Comparison of ENCODE assay signal across 9 cellular contexts in genomic region chr2:85544915-85545779, GRCh38. TPM values are rescaled to one million over a fixed set of nuclear protein-coding genes. Genes with fewer than 3 reads are reported as not detected.
A peak's percentile ranks its signal among the peaks of the same experiment; 100 is the strongest.
DNase-seq lines count a peak whose midpoint lies in the region; ATAC-seq and TF ChIP-seq lines count a peak whose summit lies in the region.
"Not testable (repeated sequence)": the region's sequence is repeated elsewhere in the genome, so short reads cannot be mapped to it uniquely, and the experiment has no call there.
"Had no signal": no experiment of that assay in that cellular context is flagged by ENCODE, and none has a peak within 500 bp of the region (broad histone marks: within the 10 kb centered on the region; RNA-seq: fewer than 3 reads in every experiment).

No MANE protein-coding gene starts in this region.

- H3K9me3 ChIP-seq in GM23248 (ENCODE audit: low read depth); SU-DHL-6 (ENCODE audit: insufficient read depth, low read length); muscle layer of duodenum (ENCODE audit: control insufficient read depth in 1 of 2, low read length in 2 of 2); smooth muscle cell (replicated peaks; ENCODE audit: low read depth): not testable (repeated sequence)

- peak overlapping the region; percentile 65 for H3K27ac Mint-ChIP-seq in activated naive CD8-positive, alpha-beta T cell treated with anti-CD3 and anti-CD28 coated beads, Interleukin-2, amount 50 U/mL, for 24 hours

- ATAC-seq in activated naive CD8-positive, alpha-beta T cell treated with anti-CD3 and anti-CD28 coated beads, Interleukin-2, amount 50 U/mL, for 24 hours, result not testable (repeated sequence)

- not testable (repeated sequence) for H2AFZ ChIP-seq in GM23248; SU-DHL-6 (ENCODE audit: low read depth, low read length, severe bottlenecking); smooth muscle cell (ENCODE audit: low read depth)

- DNase-seq in GM23248; activated naive CD8-positive, alpha-beta T cell treated with anti-CD3 and anti-CD28 coated beads, Interleukin-2, amount 50 U/mL, for 24 hours; smooth muscle cell (lab: John Stamatoyannopoulos, UW; ENCODE audit: unreplicated experiment): not testable (repeated sequence)
- DNase-seq in NB4 (ENCODE audit: low read depth) (peak; percentile 41), fibroblast of peridontal ligament (ENCODE audit: extremely low read depth) (peak; percentile 10)

- H3K27me3 ChIP-seq in GM23248 (replicated peaks; ENCODE audit: insufficient read depth); SU-DHL-6 (ENCODE audit: low read length); muscle layer of duodenum (ENCODE audit: low read depth, low read length); smooth muscle cell (ENCODE audit: low read depth): not testable (repeated sequence)

- not testable (repeated sequence) for TF ChIP-seq POLR2A in NB4 (IDR thresholded peaks at IDR 0.05; ENCODE audit: extremely low read depth, insufficient read length)

- H3K9ac ChIP-seq in GM23248, result peak overlapping the region; percentile 18; the same call in 1 of the 2 replicates
- H3K9ac ChIP-seq in SU-DHL-6 (ENCODE audit: low read length); smooth muscle cell (ENCODE audit: low read depth): not testable (repeated sequence)

- H3K36me3 Mint-ChIP-seq in activated naive CD8-positive, alpha-beta T cell treated with anti-CD3 and anti-CD28 coated beads, Interleukin-2, amount 50 U/mL, for 24 hours (ENCODE audit: low read depth), result peaks cover 60% of the 10 kb centered on the region

- H3K36me3 ChIP-seq in GM23248 (ENCODE audit: low read depth) (peaks cover 58% of the 10 kb centered on the region), SU-DHL-6 (ENCODE audit: low read length) (peaks cover 44% of the 10 kb centered on the region), muscle layer of duodenum (ENCODE audit: control insufficient read depth in 1 of 2, insufficient read depth in 2 of 2, low read length in 2 of 2) (peaks cover 42 to 58% of the 10 kb centered on the region in 2 donors), smooth muscle cell (ENCODE audit: low read depth) (peaks cover 19% of the 10 kb centered on the region)

- WGBS in GM23248 (ENCODE audit: low coverage in 1 of 2, low lambda C conversion rate in 2 of 2, missing lambda C conversion rate in 2 of 2), 2 experiments, result 84 to 88% methylated on average over 5 of the region's 5 CpGs
- WGBS in smooth muscle cell (ENCODE audit: low lambda C conversion rate), result 85% methylated on average over 5 of the region's 5 CpGs

- H3K4me3 ChIP-seq in GM23248; NB4 (ENCODE audit: low read depth, low read length); SU-DHL-6 (ENCODE audit: insufficient read depth, low read length, poor library complexity, severe bottlenecking); muscle layer of duodenum (ENCODE audit: low read depth in 1 of 2, low read length in 2 of 2); smooth muscle cell: not testable (repeated sequence)

- in situ Hi-C loops in GM23248 (cut with MboI), result loop anchor here (5.0 kb wide), 1 partner anchor 123 kb away; no protein-coding TSS in a partner anchor

- H3K4me1 ChIP-seq in GM23248 (ENCODE audit: insufficient read depth) (peaks cover 38% of the 10 kb centered on the region), muscle layer of duodenum (ENCODE audit: control insufficient read depth in 1 of 2, insufficient read depth in 2 of 2, low read length in 2 of 2) (peaks cover 8 to 35% of the 10 kb centered on the region in 2 donors), smooth muscle cell (ENCODE audit: low read depth) (peaks cover 21% of the 10 kb centered on the region)

- peaks cover 41% of the 10 kb centered on the region for H3K79me2 ChIP-seq in GM23248 (ENCODE audit: insufficient read depth)
- peaks cover 27% of the 10 kb centered on the region for H3K79me2 ChIP-seq in SU-DHL-6 (ENCODE audit: insufficient read depth, low read length)
- H3K79me2 ChIP-seq in smooth muscle cell (ENCODE audit: low read depth), result peaks cover 32% of the 10 kb centered on the region

- not testable (repeated sequence) for H3K9me3 Mint-ChIP-seq in activated naive CD8-positive, alpha-beta T cell treated with anti-CD3 and anti-CD28 coated beads, Interleukin-2, amount 50 U/mL, for 24 hours

- H3K4me1 Mint-ChIP-seq in activated naive CD8-positive, alpha-beta T cell treated with anti-CD3 and anti-CD28 coated beads, Interleukin-2, amount 50 U/mL, for 24 hours, result peaks cover 38% of the 10 kb centered on the region

- not testable (repeated sequence) for H3K27me3 Mint-ChIP-seq in activated naive CD8-positive, alpha-beta T cell treated with anti-CD3 and anti-CD28 coated beads, Interleukin-2, amount 50 U/mL, for 24 hours

- H3K4me3 Mint-ChIP-seq in activated naive CD8-positive, alpha-beta T cell treated with anti-CD3 and anti-CD28 coated beads, Interleukin-2, amount 50 U/mL, for 24 hours, result not testable (repeated sequence)

- H3K27ac ChIP-seq in GM23248 (peak overlapping the region; percentile 15), SU-DHL-6 (ENCODE audit: low read depth, low read length) (peak overlapping the region; percentile 12; the same call in 1 of the 2 replicates), muscle layer of duodenum (ENCODE audit: low read length) (peak overlapping the region; percentile 62), smooth muscle cell (ENCODE audit: low read depth) (peak overlapping the region; percentile 32)

- H3K4me2 ChIP-seq in GM23248 (ENCODE audit: unreplicated experiment); SU-DHL-6 (ENCODE audit: low read depth, low read length, poor library complexity, severe bottlenecking); smooth muscle cell: not testable (repeated sequence)

- H3K9me2 ChIP-seq in GM23248 (ENCODE audit: insufficient read depth); SU-DHL-6 (replicated peaks; ENCODE audit: insufficient read depth, low read length): not testable (repeated sequence)

- TF ChIP-seq CTCF in NB4 (IDR thresholded peaks at IDR 0.05; ENCODE audit: low read depth, low read length); SU-DHL-6 (IDR thresholded peaks at IDR 0.05; ENCODE audit: insufficient read depth, low read length, poor library complexity, severe bottlenecking); smooth muscle cell (IDR thresholded peaks at IDR 0.05; ENCODE audit: borderline replicate concordance, insufficient read depth, poor library complexity, severe bottlenecking): not testable (repeated sequence)

- peaks cover 27% of the 10 kb centered on the region for H4K20me1 ChIP-seq in GM23248 (ENCODE audit: insufficient read depth)
- peaks cover 38% of the 10 kb centered on the region for H4K20me1 ChIP-seq in SU-DHL-6 (ENCODE audit: low read depth, low read length)
- H4K20me1 ChIP-seq in smooth muscle cell (ENCODE audit: low read depth), result peaks cover 70% of the 10 kb centered on the region

- peaks cover 100% of the 10 kb centered on the region for H3F3A ChIP-seq in GM23248 (ENCODE audit: insufficient read depth)
- H3F3A ChIP-seq in SU-DHL-6 (ENCODE audit: insufficient read depth), result peaks cover 82% of the 10 kb centered on the region
- H3F3A ChIP-seq in smooth muscle cell (ENCODE audit: low read depth), result peaks cover 74% of the 10 kb centered on the region

RNA-seq across cellular contexts. Expression of gene MAT2A, which starts 6.2 kb away (rescaled TPM):
- total RNA-seq in GM23248 (2014; rRNA removed; shearing (Covaris generic)), result 104 and 125 TPM in 2 replicates
- polyA plus RNA-seq in GM23248 (2016; fragmentation: Nextera tagmentation; extraction: Ambion mirVana) (193 and 217 TPM in 2 replicates), smooth muscle cell (108 and 126 TPM in 2 replicates)
- total RNA-seq in smooth muscle cell, result 93.8 and 108 TPM in 2 replicates

RNA-seq across cellular contexts. Expression of gene GGCX, which starts 16.1 kb away (rescaled TPM):
- 74.7 and 81.3 TPM in 2 replicates for total RNA-seq in GM23248 (2014; rRNA removed; shearing (Covaris generic))
- 62.7 and 65.4 TPM in 2 replicates for polyA plus RNA-seq in GM23248 (2016; fragmentation: Nextera tagmentation; extraction: Ambion mirVana)
- total RNA-seq in smooth muscle cell, result 44.0 and 83.2 TPM in 2 replicates
- 33.2 and 44.5 TPM in 2 replicates for polyA plus RNA-seq in smooth muscle cell

RNA-seq across cellular contexts. Expression of gene VAMP8, which starts 32.2 kb away (rescaled TPM):
- total RNA-seq in GM23248 (2014; rRNA removed; shearing (Covaris generic)), result 1.7 TPM in 1 of 2 replicates, not detected in the other
- polyA plus RNA-seq in GM23248 (2016; fragmentation: Nextera tagmentation; extraction: Ambion mirVana), result 1.0 and 1.2 TPM in 2 replicates
- 9.4 and 15.1 TPM in 2 replicates for total RNA-seq in smooth muscle cell
- 17.5 and 72.9 TPM in 2 replicates for polyA plus RNA-seq in smooth muscle cell

RNA-seq across cellular contexts. Expression of gene VAMP5, which starts 39.1 kb away (rescaled TPM):
- 50.3 and 59.0 TPM in 2 replicates for total RNA-seq in GM23248 (2014; rRNA removed; shearing (Covaris generic))
- polyA plus RNA-seq in GM23248 (2016; fragmentation: Nextera tagmentation; extraction: Ambion mirVana), result 287 and 289 TPM in 2 replicates
- total RNA-seq in smooth muscle cell, result 5.0 and 6.6 TPM in 2 replicates
- 35.0 and 35.9 TPM in 2 replicates for polyA plus RNA-seq in smooth muscle cell
- total RNA-seq: osteocyte, SJCRH30 had no signal

RNA-seq across cellular contexts. Expression of gene RNF181, which starts 50.4 kb away (rescaled TPM):
- 159 and 178 TPM in 2 replicates for total RNA-seq in GM23248 (2014; rRNA removed; shearing (Covaris generic))
- polyA plus RNA-seq in GM23248 (2016; fragmentation: Nextera tagmentation; extraction: Ambion mirVana) (294 and 308 TPM in 2 replicates), smooth muscle cell (316 and 328 TPM in 2 replicates)
- 167 and 195 TPM in 2 replicates for total RNA-seq in smooth muscle cell

Comparison
In these comparisons a context has a peak if more than half of its experiments do, and no peak if none do; other contexts are left out.
1. H3K27ac ChIP-seq: peak in every context shown above with its lines; median percentile 62 in muscle layer of duodenum; 32 in smooth muscle cell; 15 in GM23248; 12 in SU-DHL-6.